ENCODE assay signal across 1 cellular context in the genomic region with DNA sequence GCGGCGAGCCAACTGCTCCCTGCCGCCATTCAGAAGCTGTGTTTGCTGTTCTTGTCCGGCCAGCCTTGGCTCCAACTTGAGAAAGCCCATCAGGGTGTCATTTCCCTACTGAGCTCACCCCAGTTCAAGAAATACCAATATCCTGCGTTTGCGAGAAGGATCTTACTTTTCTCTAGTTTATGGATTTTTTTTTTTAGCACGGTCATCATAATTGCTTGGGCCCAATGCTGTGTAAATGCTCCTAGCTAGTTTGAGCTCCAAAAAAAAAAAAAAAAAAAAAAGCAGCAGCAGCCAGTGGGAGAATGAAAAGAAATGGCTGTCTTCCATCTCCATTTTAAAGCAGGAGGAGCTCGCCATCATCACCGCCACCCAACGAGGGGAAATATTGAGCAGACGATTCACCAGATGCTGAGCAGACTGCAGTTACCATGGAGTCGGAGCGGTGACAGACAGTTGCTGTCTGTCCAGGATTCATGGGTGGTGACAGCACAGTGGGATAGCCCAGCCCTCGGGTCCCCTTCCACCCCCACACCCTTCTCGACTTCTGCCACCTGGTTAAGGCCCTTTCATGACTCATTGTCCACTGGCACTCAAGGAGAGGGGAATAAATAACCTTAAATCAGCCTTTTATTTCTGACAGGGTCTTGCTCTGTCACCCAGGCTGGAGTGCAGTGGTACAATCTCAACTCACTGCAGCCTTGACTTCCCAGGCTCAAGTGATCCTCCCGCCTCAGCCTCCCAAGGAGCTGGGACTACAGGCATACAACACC.
TF ChIP-seq lines count a peak whose summit lies in the region.

No MANE protein-coding gene starts in this region.

TF ChIP-seq in H1, 55 proteins besides CTCF, POLR2A, EP300 and RAD21:
- no peak for TF ChIP-seq RXRA (IDR thresholded peaks at IDR 0.05; ENCODE audit: insufficient read depth, low read depth, low read length)
- TF ChIP-seq PHF8 (conservative IDR thresholded peaks at IDR 0.05; ENCODE audit: low read depth, low read length), result no peak
- no peak for TF ChIP-seq CHD7 (IDR thresholded peaks at IDR 0.05; ENCODE audit: insufficient replicate concordance, low read length)
- no peak for TF ChIP-seq CEBPB (IDR thresholded peaks at IDR 0.05; ENCODE audit: low read depth, low read length)
- no peak for TF ChIP-seq SAP30 (IDR thresholded peaks at IDR 0.05; ENCODE audit: insufficient read depth, insufficient replicate concordance, low read length)
- no peak for TF ChIP-seq BRCA1 (IDR thresholded peaks at IDR 0.05; ENCODE audit: low read depth, low read length)
- no peak for TF ChIP-seq GABPA (IDR thresholded peaks at IDR 0.05; ENCODE audit: borderline replicate concordance, insufficient read depth, low read length)
- TF ChIP-seq CBX5 (IDR thresholded peaks at IDR 0.05; ENCODE audit: low read depth, low read length), result no peak
TF ChIP-seq in H1: peak in this region for 0.
